12 cellular contexts compared by ENCODE assay signal in genomic region chr20:62918137-62918536, GRCh38. TPM values are rescaled to one million over a fixed set of nuclear protein-coding genes. Genes with fewer than 3 reads are reported as not detected.
A peak's percentile ranks its signal among the peaks of the same experiment; 100 is the strongest.
DNase-seq lines count a peak whose midpoint lies in the region; ATAC-seq and TF ChIP-seq lines count a peak whose summit lies in the region.
"Had no signal": no experiment of that assay in that cellular context is flagged by ENCODE, and none has a peak within 500 bp of the region (broad histone marks: within the 10 kb centered on the region; RNA-seq: fewer than 3 reads in every experiment).

No MANE protein-coding gene starts in this region.

- H3K4me2 ChIP-seq in KMS-11 = peak overlapping the region; percentile 38
- H3K4me2 ChIP-seq: PC-9 had no signal

- H3K36me3 ChIP-seq in KMS-11 (ENCODE audit: insufficient read depth) = peaks cover 5% of the 10 kb centered on the region; the same call in 1 of the 2 replicates

- no peak for TF ChIP-seq CTCF in KMS-11 (conservative IDR thresholded peaks at IDR 0.05; ENCODE audit: low read depth, low read length)
- TF ChIP-seq CTCF in osteocyte (IDR thresholded peaks at IDR 0.05) = no peak

- DNase-seq in NCI-H510A treated with DMSO at 0.1 percent for 48 hours (lab: John Stamatoyannopoulos, UW) = peak; percentile 38
- no peak for DNase-seq in NCI-H510A (lab: John Stamatoyannopoulos, UW)
- DNase-seq in activated naive CD4-positive, alpha-beta T cell treated with anti-CD3 and anti-CD28 coated beads, Interleukin-2, amount 50 U/mL, for 72 hours (ENCODE audit: low spot score in 2 of 2) = peak in 1 of 2 donors; percentile 39
- no peak for DNase-seq in osteocyte (ENCODE audit: extremely low spot score, unreplicated experiment)
- no peak for DNase-seq in NCI-H82 treated with DMSO at 0.1 percent for 48 hours (lab: John Stamatoyannopoulos, UW; ENCODE audit: unreplicated experiment)
- DNase-seq: 8988T, DMS153, nephron progenitor cell, PC-9 had no signal

- H3K4me1 ChIP-seq in KMS-11 (ENCODE audit: low read depth, poor library complexity, severe bottlenecking) = peaks cover 95% of the 10 kb centered on the region

- no peak overlapping the region for H3K9ac ChIP-seq in KMS-11

- H3K4me3 Mint-ChIP-seq in osteocyte (ENCODE audit: unreplicated experiment) = no peak overlapping the region
- H3K4me3 Mint-ChIP-seq: nephron progenitor cell had no signal

- peak overlapping the region; percentile 20; the same call in 1 of the 2 replicates for H3K27ac ChIP-seq in KMS-11
- H3K27ac ChIP-seq: PC-9 had no signal

- peaks cover 94% of the 10 kb centered on the region for H4K20me1 ChIP-seq in KMS-11 (ENCODE audit: insufficient read depth)

- no peaks in the 10 kb centered on the region for H3K27me3 Mint-ChIP-seq in osteocyte (ENCODE audit: unreplicated experiment)

- peaks cover 100% of the 10 kb centered on the region for H3K79me2 ChIP-seq in KMS-11 (ENCODE audit: insufficient read depth, low read depth)

- H3K4me3 ChIP-seq in KMS-11 (IDR thresholded peaks at IDR 0.05; ENCODE audit: insufficient read depth, low read depth, low read length) = no peak overlapping the region
- H3K4me3 ChIP-seq: PC-9 had no signal

- no peaks in the 10 kb centered on the region for H3K9me3 Mint-ChIP-seq in activated naive CD4-positive, alpha-beta T cell treated with anti-CD3 and anti-CD28 coated beads, Interleukin-2, amount 50 U/mL, for 72 hours
- no peaks in the 10 kb centered on the region for H3K9me3 Mint-ChIP-seq in osteocyte (ENCODE audit: unreplicated experiment)
- H3K9me3 Mint-ChIP-seq: nephron progenitor cell had no signal

- peak; percentile 36 to 72 for ATAC-seq in activated naive CD4-positive, alpha-beta T cell treated with anti-CD3 and anti-CD28 coated beads, Interleukin-2, amount 50 U/mL, for 72 hours
- no peak for ATAC-seq in HG03520 (IDR thresholded peaks at IDR 0.05; ENCODE audit: unreplicated experiment)
- no peak for ATAC-seq in HG03565 (IDR thresholded peaks at IDR 0.05; ENCODE audit: unreplicated experiment)

- no peak overlapping the region for H2AFZ ChIP-seq in KMS-11 (ENCODE audit: low read depth)
- H2AFZ ChIP-seq: PC-9 had no signal

- peaks cover 69% of the 10 kb centered on the region for H3K4me1 Mint-ChIP-seq in osteocyte (ENCODE audit: unreplicated experiment)

- H3K27ac Mint-ChIP-seq in activated naive CD4-positive, alpha-beta T cell treated with anti-CD3 and anti-CD28 coated beads, Interleukin-2, amount 50 U/mL, for 72 hours = peak overlapping the region; percentile 93 to 97
- peak overlapping the region; percentile 13 for H3K27ac Mint-ChIP-seq in osteocyte (ENCODE audit: unreplicated experiment)

- no peaks in the 10 kb centered on the region; the same call in 1 of the 2 replicates for H3K27me3 ChIP-seq in KMS-11 (ENCODE audit: insufficient read depth, low read depth)

- H3K36me3 Mint-ChIP-seq in activated naive CD4-positive, alpha-beta T cell treated with anti-CD3 and anti-CD28 coated beads, Interleukin-2, amount 50 U/mL, for 72 hours = peaks cover 0 to 4% of the 10 kb centered on the region in 2 donors
- no peaks in the 10 kb centered on the region for H3K36me3 Mint-ChIP-seq in osteocyte (ENCODE audit: unreplicated experiment)

RNA-seq across cellular contexts. Expression of gene DIDO1, which starts 8.2 kb away (rescaled TPM):
- total RNA-seq in activated naive CD4-positive, alpha-beta T cell treated with anti-CD3 and anti-CD28 coated beads, Interleukin-2, amount 50 U/mL, for 72 hours = 10 to 100 TPM; 40.1 to 52.7 TPM
- total RNA-seq in osteocyte = 53.6 and 54.7 TPM in 2 replicates

RNA-seq across cellular contexts. Expression of gene GID8, which starts 19.8 kb away (rescaled TPM):
- 10 to 100 TPM; 39.7 to 47.3 TPM for total RNA-seq in activated naive CD4-positive, alpha-beta T cell treated with anti-CD3 and anti-CD28 coated beads, Interleukin-2, amount 50 U/mL, for 72 hours
- 33.5 and 35.8 TPM in 2 replicates for total RNA-seq in osteocyte

RNA-seq across cellular contexts. Expression of gene SLC17A9, which starts 34.4 kb away (rescaled TPM):
- total RNA-seq in activated naive CD4-positive, alpha-beta T cell treated with anti-CD3 and anti-CD28 coated beads, Interleukin-2, amount 50 U/mL, for 72 hours = 10 to 100 TPM; 17.5 to 22.0 TPM
- total RNA-seq in osteocyte = not detected in 2 replicates

RNA-seq across cellular contexts. Expression of gene TCFL5, which starts 56.5 kb away (rescaled TPM):
- total RNA-seq in activated naive CD4-positive, alpha-beta T cell treated with anti-CD3 and anti-CD28 coated beads, Interleukin-2, amount 50 U/mL, for 72 hours = 1 to 10 TPM; 3.5 to 5.7 TPM
- 12.2 and 12.8 TPM in 2 replicates for total RNA-seq in osteocyte

Comparison
In these comparisons a context has a peak if more than half of its experiments do, and no peak if none do; other contexts are left out.
1. ATAC-seq: peak in activated naive CD4-positive, alpha-beta T cell treated with anti-CD3 and anti-CD28 coated beads, Interleukin-2, amount 50 U/mL, for 72 hours (2 of 2); none in HG03520 (single experiment) and HG03565 (single experiment).
2. RNA of gene SLC17A9, which starts 34.4 kb away (total RNA-seq): 17.5 to 22.0 TPM in activated naive CD4-positive, alpha-beta T cell treated with anti-CD3 and anti-CD28 coated beads, Interleukin-2, amount 50 U/mL, for 72 hours; not detected in osteocyte; every median in the first group is over 10 times any median in the second.